ENCODE assay signal across 14 cellular contexts in genomic region chr12:132617822-132618682, GRCh38. TPM values are rescaled to one million over a fixed set of nuclear protein-coding genes. Genes with fewer than 3 reads are reported as not detected.
DNase-seq lines count a peak whose midpoint lies in the region; ATAC-seq, FAIRE-seq and TF ChIP-seq lines count a peak whose summit lies in the region.
"Had no signal": no experiment of that assay in that cellular context is flagged by ENCODE, and none has a peak within 500 bp of the region (broad histone marks: within the 10 kb centered on the region; RNA-seq: fewer than 3 reads in every experiment).

No MANE protein-coding gene starts in this region.

- H3K4me1 Mint-ChIP-seq in astrocyte (ENCODE audit: low read depth, unreplicated experiment) = peaks cover 9% of the 10 kb centered on the region
- peaks cover 19% of the 10 kb centered on the region for H3K4me1 Mint-ChIP-seq in mesothelial cell of epicardium

- H3K4me1 ChIP-seq in BE2C (peaks cover 8% of the 10 kb centered on the region), HEK293 (ENCODE audit: control insufficient read depth, insufficient read depth, low read length) (no peaks in the 10 kb centered on the region), astrocyte (ENCODE audit: insufficient read depth, low read length) (peaks cover 8% of the 10 kb centered on the region), gastrocnemius medialis (peaks cover 0 to 5% of the 10 kb centered on the region in 2 donors), foreskin keratinocyte (no peaks in the 10 kb centered on the region)

- H3K27me3 ChIP-seq in BE2C (peaks cover 56% of the 10 kb centered on the region), astrocyte (ENCODE audit: insufficient read depth, low read length) (peaks cover 31% of the 10 kb centered on the region), gastrocnemius medialis (peaks cover 44 to 65% (median 52%) of the 10 kb centered on the region in 3 donors), foreskin keratinocyte (peaks cover 61% of the 10 kb centered on the region)

- no peaks in the 10 kb centered on the region for H3K79me2 ChIP-seq in astrocyte (ENCODE audit: insufficient read depth, low read length)

- in situ Hi-C loops in gastrocnemius medialis (cut with MboI; ENCODE audit: low sequenced_read_pairs in 4 of 4) = loop anchor here in 1 of 4 donors (25.0 kb wide), 1 partner anchor 206 kb away; no protein-coding TSS in a partner anchor

- H3K27ac ChIP-seq in HEK293 (ENCODE audit: extremely low read depth, low read depth, low read length) (no peak overlapping the region), astrocyte (ENCODE audit: low read depth, low read length) (no peak overlapping the region), gastrocnemius medialis (no peak overlapping the region), foreskin keratinocyte (no peak overlapping the region)
- H3K27ac ChIP-seq: GM23248, neutrophil had no signal

- H3K27ac Mint-ChIP-seq in astrocyte (ENCODE audit: unreplicated experiment) (peak overlapping the region; percentile 41), mesothelial cell of epicardium (no peak overlapping the region)

- H3K9ac ChIP-seq in astrocyte (ENCODE audit: low read length) = no peak overlapping the region
- H3K9ac ChIP-seq: GM23248 had no signal

- peaks cover 3% of the 10 kb centered on the region for H4K20me1 ChIP-seq in astrocyte (ENCODE audit: insufficient read depth, low read length)

- TF ChIP-seq CTCF in BE2C (IDR thresholded peaks at IDR 0.05; ENCODE audit: low read depth, low read length) = no peak
- no peak for TF ChIP-seq CTCF in HEK293 (tag by site-specific recombination; IDR thresholded peaks at IDR 0.05)
- TF ChIP-seq CTCF in astrocyte (IDR thresholded peaks at IDR 0.05; ENCODE audit: insufficient read depth, low read depth, low read length) = no peak
- no peak for TF ChIP-seq CTCF in mesothelial cell of epicardium (IDR thresholded peaks at IDR 0.05; ENCODE audit: unreplicated experiment)
- no peak for TF ChIP-seq CTCF in gastrocnemius medialis (IDR thresholded peaks at IDR 0.05 in 4 of 5, conservative IDR thresholded peaks at IDR 0.05 in 1 of 5)
- no peak for TF ChIP-seq CTCF in foreskin keratinocyte (conservative IDR thresholded peaks at IDR 0.05)

- H3K27me3 Mint-ChIP-seq in astrocyte (ENCODE audit: low read depth, unreplicated experiment) (peaks cover 44% of the 10 kb centered on the region), mesothelial cell of epicardium (ENCODE audit: low read depth) (peaks cover 48% of the 10 kb centered on the region)

- no peak overlapping the region for H3K4me2 ChIP-seq in astrocyte (ENCODE audit: low read length)

- H3K4me3 Mint-ChIP-seq in astrocyte (ENCODE audit: unreplicated experiment) = peak overlapping the region; percentile 80
- peak overlapping the region; percentile 59 for H3K4me3 Mint-ChIP-seq in mesothelial cell of epicardium

- no peak for FAIRE-seq in astrocyte (lab: Jason Lieb, UNC)
- FAIRE-seq: bronchial epithelial cell had no signal

- POLR2A ChIA-PET in HEK293 (lab: Yijun Ruan, JAX) = no interaction called here

- H3K36me3 ChIP-seq in BE2C (peaks cover 7% of the 10 kb centered on the region), HEK293 (ENCODE audit: control insufficient read depth in 2 of 2, insufficient read depth in 1 of 2, low read length in 2 of 2) (peaks cover 0 to 6% of the 10 kb centered on the region in 2 experiments; a peak in 1 of 3 replicates), astrocyte (ENCODE audit: insufficient read depth, low read length) (no peaks in the 10 kb centered on the region), gastrocnemius medialis (no peaks in the 10 kb centered on the region)
- H3K36me3 ChIP-seq: neutrophil had no signal

- ATAC-seq in GM19397 (IDR thresholded peaks at IDR 0.05; ENCODE audit: unreplicated experiment) = no peak
- ATAC-seq in gastrocnemius medialis = no peak
- no peak for ATAC-seq in foreskin keratinocyte

- TF ChIP-seq POLR2A in gastrocnemius medialis (IDR thresholded peaks at IDR 0.05) = no peak

- no peak overlapping the region for H2AFZ ChIP-seq in astrocyte (ENCODE audit: low read depth, low read length)
- H2AFZ ChIP-seq: GM23248 had no signal

- H3K9me3 Mint-ChIP-seq in astrocyte (ENCODE audit: unreplicated experiment) (peaks cover 2% of the 10 kb centered on the region), mesothelial cell of epicardium (peaks cover 3% of the 10 kb centered on the region)

- CTCF ChIA-PET in HEK293 (lab: Yijun Ruan, JAX) = interaction anchor here (1.2 to 6.4 kb wide), 2 partner anchors 21 to 203 kb away, joined by 3 to 68 read pairs; no protein-coding TSS in a partner anchor

- DNase-seq in BE2C (peak; percentile 16), astrocyte (ENCODE audit: low read depth) (no peak), mesothelial cell of epicardium (ENCODE audit: low spot score in 2 of 2, unreplicated experiment in 2 of 2) (peak in 1 of 2 experiments; percentile 50), GDM1 (lab: John Stamatoyannopoulos, UW) (no peak), gastrocnemius medialis (no peak), foreskin keratinocyte (no peak)
- DNase-seq: EL, foreskin melanocyte, GM23248, SHP77 had no signal

- H3K36me3 Mint-ChIP-seq in astrocyte (ENCODE audit: low read depth, unreplicated experiment) = no peaks in the 10 kb centered on the region
- no peaks in the 10 kb centered on the region for H3K36me3 Mint-ChIP-seq in mesothelial cell of epicardium

- H3K9me3 ChIP-seq in BE2C (peaks cover 7% of the 10 kb centered on the region), HEK293 (ENCODE audit: control insufficient read depth, insufficient read depth, low read depth, low read length) (no peaks in the 10 kb centered on the region), astrocyte (ENCODE audit: insufficient read depth, low read depth, low read length) (peaks cover 25% of the 10 kb centered on the region), gastrocnemius medialis (peaks cover 0 to 12% (median 0%) of the 10 kb centered on the region in 3 donors)

- intact Hi-C loops in gastrocnemius medialis (cut with DNase I; ENCODE audit: low total_unique reads) = loop anchor here (5.0 kb wide), 2 partner anchors 201 to 466 kb away; no protein-coding TSS in a partner anchor

- H3K4me3 ChIP-seq in BE2C (ENCODE audit: low read depth, low read length) = no peak overlapping the region
- no peak overlapping the region for H3K4me3 ChIP-seq in HEK293 (ENCODE audit: low read depth, low read length)
- no peak overlapping the region for H3K4me3 ChIP-seq in astrocyte (ENCODE audit: insufficient read depth, low read depth, low read length)
- peak overlapping the region in 1 of 4 donors; percentile 2 for H3K4me3 ChIP-seq in gastrocnemius medialis
- H3K4me3 ChIP-seq: GM23248 had no signal

TF ChIP-seq in HEK293, 187 proteins besides CTCF, POLR2A, EP300 and RAD21 (continues in another document):
- TF ChIP-seq ZNF639 (tag by site-specific recombination; IDR thresholded peaks at IDR 0.05) = 0 out of 2 replicates have a peak, but pooled peaks have one; percentile 27
- peak; percentile 26; the same call in 1 of the 2 replicates for TF ChIP-seq ZSCAN23 (tag by site-specific recombination; IDR thresholded peaks at IDR 0.05)
- TF ChIP-seq ZNF777 (tag by site-specific recombination; IDR thresholded peaks at IDR 0.05; ENCODE audit: borderline replicate concordance) = no peak
- 0 out of 2 replicates have a peak, but pooled peaks have one; percentile 51 for TF ChIP-seq ZIC2 (tag by site-specific recombination; IDR thresholded peaks at IDR 0.05)
- TF ChIP-seq KLF8 (tag by site-specific recombination; IDR thresholded peaks at IDR 0.05) = peak; percentile 43; the same call in 1 of the 2 replicates
- TF ChIP-seq GLI4 (tag by site-specific recombination; IDR thresholded peaks at IDR 0.05) = no peak
- TF ChIP-seq GLIS2 (tag by site-specific recombination; IDR thresholded peaks at IDR 0.05) = peak; percentile 90
- TF ChIP-seq ZNF366 (tag by site-specific recombination; conservative IDR thresholded peaks at IDR 0.05) = peak; percentile 43
- TF ChIP-seq IKZF3 (tag by site-specific recombination; IDR thresholded peaks at IDR 0.05) = peak; percentile 76
- TF ChIP-seq GLIS1 (tag by site-specific recombination; IDR thresholded peaks at IDR 0.05) = peak; percentile 25; the same call in 1 of the 2 replicates
- TF ChIP-seq ZNF341 (tag by site-specific recombination; IDR thresholded peaks at IDR 0.05; ENCODE audit: low read depth) = no peak
- peak; percentile 59 for TF ChIP-seq ZBTB26 (tag by site-specific recombination; optimal IDR thresholded peaks at IDR 0.05)

RNA-seq across cellular contexts. Expression of gene P2RX2, which starts 0.5 kb away (rescaled TPM):
- polyA plus RNA-seq in BE2C (2012; ENCODE audit: insufficient read depth, insufficient read length, low read depth) = 0.32 TPM
- total RNA-seq in astrocyte = not detected in 2 replicates
- 7.3 to 8.7 TPM (median 8.6 TPM) in 3 replicates for total RNA-seq in mesothelial cell of epicardium
- not detected for total RNA-seq in gastrocnemius medialis
- not detected in 2 replicates for total RNA-seq in foreskin keratinocyte
- polyA plus RNA-seq in foreskin keratinocyte = not detected in 2 replicates
- total RNA-seq: bronchial epithelial cell, GM23248 had no signal
- polyA plus RNA-seq: GM23248 had no signal

RNA-seq across cellular contexts. Expression of gene LRCOL1, which starts 7.7 kb away (rescaled TPM):
- not detected for polyA plus RNA-seq in BE2C (2012; ENCODE audit: insufficient read depth, insufficient read length, low read depth)
- not detected in 2 replicates for total RNA-seq in astrocyte
- not detected in 3 replicates for total RNA-seq in mesothelial cell of epicardium
- under 1 TPM in 1 of 4 donors, not detected in 3; 0.83 TPM for total RNA-seq in gastrocnemius medialis
- not detected in 2 replicates for total RNA-seq in foreskin keratinocyte
- not detected in 2 replicates for polyA plus RNA-seq in foreskin keratinocyte
- total RNA-seq: bronchial epithelial cell, GM23248 had no signal
- polyA plus RNA-seq: GM23248 had no signal
